22 cellular contexts compared by ENCODE assay signal in the genomic region with DNA sequence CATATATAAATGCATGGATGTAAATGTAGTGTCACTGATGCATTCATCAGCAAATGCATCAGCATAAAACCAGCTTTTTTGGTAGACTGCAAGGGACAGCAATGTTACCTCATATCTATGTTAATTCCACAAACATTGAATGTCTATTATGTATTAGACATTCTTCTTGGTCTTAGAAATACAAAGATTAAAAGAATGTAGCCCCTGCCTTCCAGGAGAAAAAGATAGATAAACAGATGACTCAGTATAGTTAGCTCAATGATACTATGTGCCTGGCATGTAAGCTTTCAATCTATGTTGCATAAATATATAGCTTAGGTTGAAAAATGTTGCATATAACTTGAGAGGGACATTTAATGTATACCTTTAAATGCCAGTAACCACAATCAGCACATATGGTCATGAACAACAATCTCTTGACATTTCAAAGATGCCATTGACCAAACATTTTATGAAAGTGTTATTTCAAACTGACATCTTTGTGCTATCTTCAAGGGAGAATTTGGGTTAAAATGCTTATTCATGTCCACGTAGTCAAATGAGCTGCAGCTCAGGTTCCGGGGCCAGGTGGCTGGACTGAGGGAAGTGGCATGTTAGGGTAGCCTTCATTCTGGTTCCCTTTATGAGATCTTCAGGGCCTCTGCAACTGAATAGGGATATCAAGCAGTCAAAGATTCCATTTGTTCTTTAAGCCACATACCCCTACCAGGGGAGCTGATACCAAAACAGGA. TPM values are rescaled to one million over a fixed set of nuclear protein-coding genes. Genes with fewer than 3 reads are reported as not detected.
DNase-seq lines count a peak whose midpoint lies in the region; ATAC-seq and TF ChIP-seq lines count a peak whose summit lies in the region.
"Had no signal": no experiment of that assay in that cellular context is flagged by ENCODE, and none has a peak within 500 bp of the region (broad histone marks: within the 10 kb centered on the region; RNA-seq: fewer than 3 reads in every experiment).

No MANE protein-coding gene starts in this region.

- H3K4me3 ChIP-seq in dorsolateral prefrontal cortex (no peak overlapping the region), testis (no peak overlapping the region)
- H3K4me3 ChIP-seq: left ventricle myocardium inferior, right lobe of liver had no signal

- TF ChIP-seq CTCF in dorsolateral prefrontal cortex (IDR thresholded peaks at IDR 0.05 in 54 of 56, conservative IDR thresholded peaks at IDR 0.05 in 2 of 56; ENCODE audit: low read depth in 1 of 56, partially characterized antibody in 56 of 56) = no peak
- no peak for TF ChIP-seq CTCF in osteocyte (IDR thresholded peaks at IDR 0.05)
- TF ChIP-seq CTCF in testis (IDR thresholded peaks at IDR 0.05) = no peak

- no peaks in the 10 kb centered on the region for H3K36me3 ChIP-seq in testis (ENCODE audit: low read depth, missing control alignments)
- H3K36me3 ChIP-seq: left ventricle myocardium inferior, right lobe of liver had no signal

- H3K9me3 Mint-ChIP-seq in osteocyte (ENCODE audit: unreplicated experiment) = no peaks in the 10 kb centered on the region
- H3K9me3 Mint-ChIP-seq: activated CD4-positive, alpha-beta T cell treated with anti-CD3 and anti-CD28 coated beads, Interleukin-2, amount 10 ng/mL, durations not matched to agents 24 days and 14 days; activated naive CD4-positive, alpha-beta T cell treated with anti-CD3 and anti-CD28 coated beads for 36 hours; effector memory CD8-positive, alpha-beta T cell had no signal

- no peak for TF ChIP-seq POLR2A in testis (IDR thresholded peaks at IDR 0.05)

- no peaks in the 10 kb centered on the region for H3K9me3 ChIP-seq in testis
- H3K9me3 ChIP-seq: left ventricle myocardium inferior, right lobe of liver had no signal

- H3K27ac ChIP-seq in dorsolateral prefrontal cortex = peak overlapping the region in 53 of 59 donors; percentile 10 to 85 (median 63)
- no peak overlapping the region for H3K27ac ChIP-seq in testis
- H3K27ac ChIP-seq: left ventricle myocardium inferior, right lobe of liver had no signal

- peak overlapping the region; percentile 66 for H3K27ac Mint-ChIP-seq in osteocyte (ENCODE audit: unreplicated experiment)
- H3K27ac Mint-ChIP-seq: activated CD4-positive, alpha-beta T cell treated with anti-CD3 and anti-CD28 coated beads, Interleukin-2, amount 10 ng/mL, durations not matched to agents 24 days and 14 days; activated naive CD4-positive, alpha-beta T cell treated with anti-CD3 and anti-CD28 coated beads for 36 hours; effector memory CD8-positive, alpha-beta T cell had no signal

- ATAC-seq in SK-N-SH treated with all-trans-retinoic acid at 6 μM for 48 hours (peak; percentile 73), left cardiac atrium (no peak), left colon (no peak)
- ATAC-seq: effector memory CD8-positive, alpha-beta T cell; Panc1; right lobe of liver had no signal

- WGBS in testis, 2 donors = 88 to 91% methylated on average over 2 of the region's 2 CpGs

- no peaks in the 10 kb centered on the region for H3K27me3 Mint-ChIP-seq in osteocyte (ENCODE audit: unreplicated experiment)

- H3K4me1 Mint-ChIP-seq in osteocyte (ENCODE audit: unreplicated experiment) = peaks cover 54% of the 10 kb centered on the region

- peaks cover 20% of the 10 kb centered on the region for H3K36me3 Mint-ChIP-seq in osteocyte (ENCODE audit: unreplicated experiment)

- H3K4me3 Mint-ChIP-seq in osteocyte (ENCODE audit: unreplicated experiment) = no peak overlapping the region
- H3K4me3 Mint-ChIP-seq: activated CD4-positive, alpha-beta T cell treated with anti-CD3 and anti-CD28 coated beads, Interleukin-2, amount 10 ng/mL, durations not matched to agents 24 days and 14 days; activated naive CD4-positive, alpha-beta T cell treated with anti-CD3 and anti-CD28 coated beads for 36 hours; effector memory CD8-positive, alpha-beta T cell had no signal

- no peaks in the 10 kb centered on the region for H3K27me3 ChIP-seq in dorsolateral prefrontal cortex
- no peaks in the 10 kb centered on the region for H3K27me3 ChIP-seq in testis
- H3K27me3 ChIP-seq: right lobe of liver had no signal

- peak; percentile 81 for DNase-seq in ELR (ENCODE audit: low read depth)
- DNase-seq in dorsolateral prefrontal cortex = no peak
- no peak for DNase-seq in osteocyte (ENCODE audit: extremely low spot score, unreplicated experiment)
- DNase-seq in left cardiac atrium = no peak
- DNase-seq in testis = no peak
- DNase-seq in left colon = no peak
- DNase-seq in C1 segment of cervical spinal cord (lab: John Stamatoyannopoulos, UW) = no peak
- DNase-seq: activated CD4-positive, alpha-beta T cell treated with anti-CD3 and anti-CD28 coated beads, Interleukin-2, amount 10 ng/mL, durations not matched to agents 24 days and 14 days; activated CD8-positive, alpha-beta memory T cell treated with anti-CD3 and anti-CD28 coated beads, Interleukin-2, amount 50 U/mL, for 4 hours; activated naive CD4-positive, alpha-beta T cell treated with anti-CD3 and anti-CD28 coated beads for 36 hours; AML-193; effector memory CD8-positive, alpha-beta T cell; Karpas-422; left ventricle myocardium inferior; NCI-H1417 treated with DMSO at 0.1 percent for 48 hours; NCI-H82; right lobe of liver; stimulated activated CD4-positive, alpha-beta T cell treated with anti-CD3 and anti-CD28 coated beads, Interleukin-2, amount 100 ng/mL, for 48 hours had no signal

- H3K4me1 ChIP-seq in testis = no peaks in the 10 kb centered on the region
- H3K4me1 ChIP-seq: left ventricle myocardium inferior, right lobe of liver had no signal

- intact Hi-C loops in dorsolateral prefrontal cortex (cut with DNase I) (no loop called here), left cardiac atrium (cut with DNase I) (no loop called here), testis (cut with DNase I; ENCODE audit: low total_unique reads) (no loop called here), left colon (cut with DNase I, micrococcal nuclease) (no loop called here)

TF ChIP-seq in SK-N-SH treated with all-trans-retinoic acid at 6 μM for 48 hours, 23 proteins besides CTCF, POLR2A, EP300 and RAD21 (continues in another document):
- no peak for TF ChIP-seq ARNTL (CRISPR knock-in tag; IDR thresholded peaks at IDR 0.05; ENCODE audit: borderline replicate concordance, low read depth)
- no peak for TF ChIP-seq ISL1 (CRISPR knock-in tag; IDR thresholded peaks at IDR 0.05)
- TF ChIP-seq, protein P1, sequence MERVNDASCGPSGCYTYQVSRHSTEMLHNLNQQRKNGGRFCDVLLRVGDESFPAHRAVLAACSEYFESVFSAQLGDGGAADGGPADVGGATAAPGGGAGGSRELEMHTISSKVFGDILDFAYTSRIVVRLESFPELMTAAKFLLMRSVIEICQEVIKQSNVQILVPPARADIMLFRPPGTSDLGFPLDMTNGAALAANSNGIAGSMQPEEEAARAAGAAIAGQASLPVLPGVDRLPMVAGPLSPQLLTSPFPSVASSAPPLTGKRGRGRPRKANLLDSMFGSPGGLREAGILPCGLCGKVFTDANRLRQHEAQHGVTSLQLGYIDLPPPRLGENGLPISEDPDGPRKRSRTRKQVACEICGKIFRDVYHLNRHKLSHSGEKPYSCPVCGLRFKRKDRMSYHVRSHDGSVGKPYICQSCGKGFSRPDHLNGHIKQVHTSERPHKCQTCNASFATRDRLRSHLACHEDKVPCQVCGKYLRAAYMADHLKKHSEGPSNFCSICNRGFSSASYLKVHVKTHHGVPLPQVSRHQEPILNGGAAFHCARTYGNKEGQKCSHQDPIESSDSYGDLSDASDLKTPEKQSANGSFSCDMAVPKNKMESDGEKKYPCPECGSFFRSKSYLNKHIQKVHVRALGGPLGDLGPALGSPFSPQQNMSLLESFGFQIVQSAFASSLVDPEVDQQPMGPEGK (CRISPR knock-in tag; IDR thresholded peaks at IDR 0.05; ENCODE audit: borderline replicate concordance) = no peak
- no peak for TF ChIP-seq ZFP30 (CRISPR knock-in tag; IDR thresholded peaks at IDR 0.05)
- TF ChIP-seq GLIS3 (CRISPR knock-in tag; IDR thresholded peaks at IDR 0.05) = no peak
- TF ChIP-seq, protein P2, sequence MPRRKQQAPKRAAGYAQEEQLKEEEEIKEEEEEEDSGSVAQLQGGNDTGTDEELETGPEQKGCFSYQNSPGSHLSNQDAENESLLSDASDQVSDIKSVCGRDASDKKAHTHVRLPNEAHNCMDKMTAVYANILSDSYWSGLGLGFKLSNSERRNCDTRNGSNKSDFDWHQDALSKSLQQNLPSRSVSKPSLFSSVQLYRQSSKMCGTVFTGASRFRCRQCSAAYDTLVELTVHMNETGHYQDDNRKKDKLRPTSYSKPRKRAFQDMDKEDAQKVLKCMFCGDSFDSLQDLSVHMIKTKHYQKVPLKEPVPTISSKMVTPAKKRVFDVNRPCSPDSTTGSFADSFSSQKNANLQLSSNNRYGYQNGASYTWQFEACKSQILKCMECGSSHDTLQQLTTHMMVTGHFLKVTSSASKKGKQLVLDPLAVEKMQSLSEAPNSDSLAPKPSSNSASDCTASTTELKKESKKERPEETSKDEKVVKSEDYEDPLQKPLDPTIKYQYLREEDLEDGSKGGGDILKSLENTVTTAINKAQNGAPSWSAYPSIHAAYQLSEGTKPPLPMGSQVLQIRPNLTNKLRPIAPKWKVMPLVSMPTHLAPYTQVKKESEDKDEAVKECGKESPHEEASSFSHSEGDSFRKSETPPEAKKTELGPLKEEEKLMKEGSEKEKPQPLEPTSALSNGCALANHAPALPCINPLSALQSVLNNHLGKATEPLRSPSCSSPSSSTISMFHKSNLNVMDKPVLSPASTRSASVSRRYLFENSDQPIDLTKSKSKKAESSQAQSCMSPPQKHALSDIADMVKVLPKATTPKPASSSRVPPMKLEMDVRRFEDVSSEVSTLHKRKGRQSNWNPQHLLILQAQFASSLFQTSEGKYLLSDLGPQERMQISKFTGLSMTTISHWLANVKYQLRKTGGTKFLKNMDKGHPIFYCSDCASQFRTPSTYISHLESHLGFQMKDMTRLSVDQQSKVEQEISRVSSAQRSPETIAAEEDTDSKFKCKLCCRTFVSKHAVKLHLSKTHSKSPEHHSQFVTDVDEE (CRISPR knock-in tag; IDR thresholded peaks at IDR 0.05) = no peak
- no peak for TF ChIP-seq PPARA (CRISPR knock-in tag; IDR thresholded peaks at IDR 0.05; ENCODE audit: borderline replicate concordance)

RNA-seq across cellular contexts. Expression of gene GCG, which starts 45.2 kb away (rescaled TPM):
- total RNA-seq in dorsolateral prefrontal cortex = not detected
- total RNA-seq in osteocyte = 0.57 TPM in 1 of 2 replicates, not detected in the other
- total RNA-seq in left cardiac atrium = not detected
- not detected for total RNA-seq in testis
- polyA plus RNA-seq in testis (ENCODE audit: insufficient read depth, low read depth, low replicate concordance) = not detected
- 10 to 100 TPM; 55.2 to 55.9 TPM for total RNA-seq in left colon
- total RNA-seq: activated CD4-positive, alpha-beta T cell treated with anti-CD3 and anti-CD28 coated beads, Interleukin-2, amount 10 ng/mL, durations not matched to agents 24 days and 14 days; activated naive CD4-positive, alpha-beta T cell treated with anti-CD3 and anti-CD28 coated beads for 36 hours; H4; left ventricle myocardium inferior; right lobe of liver; subcutaneous adipose tissue had no signal

RNA-seq across cellular contexts. Expression of gene FAP, which starts 46.0 kb away (rescaled TPM):
- total RNA-seq in dorsolateral prefrontal cortex (10 to 100 TPM in 34 of 120 experiments, 1 to 10 TPM in 86; 2.4 to 20.2 (median 8.2) TPM), osteocyte (36.4 and 38.1 TPM in 2 replicates), left cardiac atrium (1 to 10 TPM; 1.4 to 3.4 TPM), testis (1 to 10 TPM; 1.2 to 2.6 TPM), left colon (under 1 TPM; 0.34 to 0.78 TPM)
- polyA plus RNA-seq in testis (ENCODE audit: insufficient read depth, low read depth, low replicate concordance) = 5.6 TPM
- total RNA-seq: activated CD4-positive, alpha-beta T cell treated with anti-CD3 and anti-CD28 coated beads, Interleukin-2, amount 10 ng/mL, durations not matched to agents 24 days and 14 days; activated naive CD4-positive, alpha-beta T cell treated with anti-CD3 and anti-CD28 coated beads for 36 hours had no signal

Comparison
In these comparisons a context has a peak if more than half of its experiments do, and no peak if none do; other contexts are left out.
1. H3K27ac ChIP-seq: peak in dorsolateral prefrontal cortex (53 of 59); none in testis (0 of 2).
2. RNA of gene GCG, which starts 45.2 kb away (total RNA-seq): 55.2 to 55.9 TPM in left colon; 0.57 TPM in osteocyte, not detected in dorsolateral prefrontal cortex, not detected in left cardiac atrium and not detected in testis; every median in the first group is over 10 times any median in the second.